ENCODE assay signal across 12 cellular contexts in genomic region chr4:26878729-26879415, GRCh38. TPM values are rescaled to one million over a fixed set of nuclear protein-coding genes. Genes with fewer than 3 reads are reported as not detected.
DNase-seq lines count a peak whose midpoint lies in the region; ATAC-seq, FAIRE-seq and TF ChIP-seq lines count a peak whose summit lies in the region.
"Had no signal": no experiment of that assay in that cellular context is flagged by ENCODE, and none has a peak within 500 bp of the region (broad histone marks: within the 10 kb centered on the region; RNA-seq: fewer than 3 reads in every experiment).

No MANE protein-coding gene starts in this region.

- H3K4me1 ChIP-seq in H1 (replicated peaks in 1 of 4; ENCODE audit: control insufficient read depth in 3 of 4, insufficient read depth in 4 of 4, low read length in 3 of 4) (no peaks in the 10 kb centered on the region), small intestine (ENCODE audit: control insufficient read depth in 2 of 2, insufficient read depth in 1 of 2, low read depth in 1 of 2, low read length in 1 of 2) (peaks cover 0 to 10% of the 10 kb centered on the region in 2 donors)

- no peaks in the 10 kb centered on the region for H3K36me3 ChIP-seq in H1 (ENCODE audit: control insufficient read depth in 2 of 4, insufficient read depth in 4 of 4, low read length in 3 of 4)
- H3K36me3 ChIP-seq in small intestine (ENCODE audit: control insufficient read depth in 2 of 2, insufficient read depth in 2 of 2, low read length in 2 of 2), result no peaks in the 10 kb centered on the region

- no peak overlapping the region for H2BK5ac ChIP-seq in H1 (ENCODE audit: low read depth, low read length)

- H4K8ac ChIP-seq in H1 (ENCODE audit: extremely low read depth, insufficient read depth, low read length), result peak overlapping the region; percentile 47; the same call in 1 of the 2 replicates

- H3K27ac ChIP-seq in H1 (ENCODE audit: low read depth, low read length), result no peak overlapping the region
- H3K27ac ChIP-seq in small intestine (ENCODE audit: low read depth in 1 of 2, low read length in 1 of 2), result peak overlapping the region; percentile 44 to 77
- H3K27ac ChIP-seq: SK-N-MC had no signal

- H3K27me3 ChIP-seq in H1 (replicated peaks in 1 of 4; ENCODE audit: control insufficient read depth in 3 of 4, extremely low read depth in 1 of 4, insufficient read depth in 3 of 4, low read length in 3 of 4) (no peaks in the 10 kb centered on the region), small intestine (ENCODE audit: control insufficient read depth in 2 of 2, insufficient read depth in 2 of 2, low read length in 2 of 2) (no peaks in the 10 kb centered on the region)

- H3K18ac ChIP-seq in H1 (ENCODE audit: extremely low read depth, low read length), result no peak overlapping the region

- no peaks in the 10 kb centered on the region for H3K23me2 ChIP-seq in H1 (ENCODE audit: low read depth, low read length)

- no peak overlapping the region for H2BK20ac ChIP-seq in H1 (ENCODE audit: low read length)

- H2AFZ ChIP-seq in H1 (ENCODE audit: low read length), result no peak overlapping the region

- intact Hi-C loops in activated CD4-positive, alpha-beta memory T cell treated with anti-CD3 and anti-CD28 coated beads for 36 hours (cut with micrococcal nuclease), result loop anchor here (1.0 to 5.0 kb wide), 7 partner anchors 7 to 797 kb away; no protein-coding TSS in a partner anchor

- H3K4me3 ChIP-seq in H1 (ENCODE audit: extremely low read depth in 1 of 4, insufficient read depth in 2 of 4, low read depth in 3 of 4, low read length in 4 of 4), result no peak overlapping the region
- H3K4me3 ChIP-seq in small intestine (ENCODE audit: low read depth in 1 of 2, low read length in 2 of 2), result no peak overlapping the region
- H3K4me3 ChIP-seq: SK-N-MC had no signal

- no peak overlapping the region for H2BK120ac ChIP-seq in H1 (replicated peaks; ENCODE audit: low read depth, low read length)

- H3K56ac ChIP-seq in H1 (replicated peaks; ENCODE audit: insufficient read length, low read depth, low read length), result no peak overlapping the region

- no peak for ATAC-seq in HG02970 (IDR thresholded peaks at IDR 0.05; ENCODE audit: low FRiP score, unreplicated experiment)

- no peaks in the 10 kb centered on the region for H3K79me1 ChIP-seq in H1 (ENCODE audit: low read depth, low read length)

- WGBS in H1 (ENCODE audit: extremely low coverage in 1 of 2, insufficient coverage in 1 of 2, insufficient read length in 1 of 2, insufficient replicate concordance in 2 of 2, low coverage in 1 of 2, low lambda C conversion rate in 2 of 2, missing lambda C conversion rate in 1 of 2), 2 experiments, result 90% methylated on average over 6 of the region's 6 CpGs; no CpG with 5 or more reads in 1 of the 2 experiments
- 70 to 78% (median 77%) methylated on average over 6 of the region's 6 CpGs for WGBS in small intestine, 3 donors

- TF ChIP-seq EP300 in H1 (IDR thresholded peaks at IDR 0.05; ENCODE audit: borderline replicate concordance in 1 of 2, low read depth in 2 of 2, low read length in 2 of 2), result no peak

- H3K79me2 ChIP-seq in H1 (ENCODE audit: control insufficient read depth in 1 of 2, insufficient read depth in 2 of 2, low read length in 2 of 2), result peaks cover 3 to 42% of the 10 kb centered on the region in 2 experiments; a peak in 2 of 4 replicates

- H3K9me3 ChIP-seq in H1 (ENCODE audit: insufficient read depth in 2 of 2, low read depth in 1 of 2, low read length in 1 of 2), result no peaks in the 10 kb centered on the region
- no peaks in the 10 kb centered on the region for H3K9me3 ChIP-seq in small intestine (ENCODE audit: control insufficient read depth, low read depth)

- no peak overlapping the region for H3K14ac ChIP-seq in H1 (ENCODE audit: insufficient read length)

- H3K23ac ChIP-seq in H1 (ENCODE audit: insufficient read length), result no peak overlapping the region

- TF ChIP-seq CTCF in H1 (IDR thresholded peaks at IDR 0.05; ENCODE audit: control extremely low read depth in 1 of 3, insufficient read depth in 1 of 3, low read depth in 1 of 3, low read length in 3 of 3), result no peak

- H3K9me3 Mint-ChIP-seq in activated CD4-positive, alpha-beta memory T cell treated with anti-CD3 and anti-CD28 coated beads for 36 hours, result no peaks in the 10 kb centered on the region

- no peak overlapping the region for H2BK15ac ChIP-seq in H1 (ENCODE audit: low read length)

- no peak for TF ChIP-seq POLR2A in H1 (IDR thresholded peaks at IDR 0.05; ENCODE audit: control extremely low read depth in 1 of 2, low read depth in 2 of 2, low read length in 2 of 2)

- CTCF ChIA-PET in activated CD4-positive, alpha-beta memory T cell treated with anti-CD3 and anti-CD28 coated beads for 36 hours (lab: Charles Lee), result interaction anchor here (1.3 kb wide), 1 partner anchor 18 kb away, joined by 4 read pairs; the partner anchor contains the start of gene STIM2
- CTCF ChIA-PET in H1 (lab: Charles Lee; ENCODE audit: partially characterized antibody), result no interaction called here

- FAIRE-seq in H1 (lab: Jason Lieb, UNC) (no peak), small intestine (lab: Jason Lieb, UNC) (no peak)
- FAIRE-seq: kidney had no signal

- H3K4me3 Mint-ChIP-seq in activated CD4-positive, alpha-beta memory T cell treated with anti-CD3 and anti-CD28 coated beads for 36 hours, result peak overlapping the region; percentile 60

- H3K27ac Mint-ChIP-seq in activated CD4-positive, alpha-beta memory T cell treated with anti-CD3 and anti-CD28 coated beads for 36 hours, result peak overlapping the region; percentile 99
- H3K27ac Mint-ChIP-seq: progenitor cell of endocrine pancreas had no signal

- H4K5ac ChIP-seq in H1 (ENCODE audit: insufficient read length, low read depth, low read length), result no peak overlapping the region

- no peak overlapping the region for H3K9ac ChIP-seq in H1 (replicated peaks in 1 of 4; ENCODE audit: extremely low read depth in 1 of 4, low read depth in 3 of 4, low read length in 3 of 4)

- peaks cover 0 to under 1% of the 10 kb centered on the region in 2 experiments for H4K20me1 ChIP-seq in H1 (replicated peaks in 1 of 2; ENCODE audit: control insufficient read depth in 1 of 2, insufficient read depth in 2 of 2, low read length in 2 of 2)

- peaks cover 73% of the 10 kb centered on the region for H3K4me1 Mint-ChIP-seq in activated CD4-positive, alpha-beta memory T cell treated with anti-CD3 and anti-CD28 coated beads for 36 hours (ENCODE audit: low read depth)

- no peak overlapping the region for H3K4ac ChIP-seq in H1 (replicated peaks; ENCODE audit: insufficient read length, low read depth, low read length)

- TF ChIP-seq RAD21 in H1 (IDR thresholded peaks at IDR 0.05 in 1 of 2, conservative IDR thresholded peaks at IDR 0.05 in 1 of 2; ENCODE audit: low read depth in 2 of 2, low read length in 2 of 2), result no peak

- POLR2A ChIA-PET in activated CD4-positive, alpha-beta memory T cell treated with anti-CD3 and anti-CD28 coated beads for 36 hours (lab: Charles Lee), result interaction anchor here (1.2 to 2.2 kb wide), 2 partner anchors 16 to 18 kb away, joined by 3 to 9 read pairs; partner anchors contain the start of gene STIM2
- POLR2A ChIA-PET in H1 (lab: Charles Lee; ENCODE audit: partially characterized antibody), result no interaction called here

- DNase-seq in SKM-1 treated with dmso at 0.1 percent for 144 hours (lab: John Stamatoyannopoulos, UW; ENCODE audit: unreplicated experiment), result peak; percentile 13
- DNase-seq in SKM-1 (lab: John Stamatoyannopoulos, UW; ENCODE audit: unreplicated experiment), result no peak
- DNase-seq in activated CD4-positive, alpha-beta memory T cell treated with anti-CD3 and anti-CD28 coated beads for 36 hours, result peak; percentile 47
- DNase-seq in H1 (ENCODE audit: low read depth in 1 of 2, low spot score in 2 of 2), result no peak
- DNase-seq in small intestine, result no peak
- DNase-seq in NCI-H2107 (lab: John Stamatoyannopoulos, UW), result no peak
- no peak for DNase-seq in A172 (ENCODE audit: low spot score)
- DNase-seq: GDM1, kidney had no signal

- no peak overlapping the region for H3K4me2 ChIP-seq in H1 (ENCODE audit: insufficient read depth in 1 of 2, low read depth in 2 of 2, low read length in 2 of 2)

- H3K27me3 Mint-ChIP-seq in activated CD4-positive, alpha-beta memory T cell treated with anti-CD3 and anti-CD28 coated beads for 36 hours, result no peaks in the 10 kb centered on the region
- H3K27me3 Mint-ChIP-seq: progenitor cell of endocrine pancreas had no signal

- H2BK12ac ChIP-seq in H1 (ENCODE audit: low read depth, low read length), result no peak overlapping the region

- H2AK5ac ChIP-seq in H1 (ENCODE audit: low read depth, low read length), result no peak overlapping the region

- no peak overlapping the region for H4K91ac ChIP-seq in H1 (replicated peaks; ENCODE audit: insufficient read length, low read length)

- H3K36me3 Mint-ChIP-seq in activated CD4-positive, alpha-beta memory T cell treated with anti-CD3 and anti-CD28 coated beads for 36 hours, result peaks cover 10% of the 10 kb centered on the region

TF ChIP-seq in H1, 55 proteins besides CTCF, POLR2A, EP300 and RAD21 (continues in another document):
- TF ChIP-seq RXRA (IDR thresholded peaks at IDR 0.05; ENCODE audit: insufficient read depth, low read depth, low read length) (no peak), TAF7 (optimal IDR thresholded peaks at IDR 0.05; ENCODE audit: borderline replicate concordance, low read depth, low read length) (no peak), TBP (IDR thresholded peaks at IDR 0.05; ENCODE audit: low read depth, low read length) (no peak), ATF3 (IDR thresholded peaks at IDR 0.05; ENCODE audit: insufficient read depth, low read depth, low read length) (no peak), YY1 (IDR thresholded peaks at IDR 0.05; ENCODE audit: low read depth, low read length) (no peak), PHF8 (conservative IDR thresholded peaks at IDR 0.05; ENCODE audit: low read depth, low read length) (no peak), GABPA (IDR thresholded peaks at IDR 0.05; ENCODE audit: borderline replicate concordance, insufficient read depth, low read length) (no peak)

RNA-seq across cellular contexts. Expression of gene STIM2, which starts 18.2 kb away (rescaled TPM):
- total RNA-seq in activated CD4-positive, alpha-beta memory T cell treated with anti-CD3 and anti-CD28 coated beads for 36 hours, result 10 to 100 TPM; 37.8 to 40.6 TPM
- total RNA-seq in H1 (2021; fragmentation: NEBNext Ultra II Directional; extraction: Animal tissue kit (Norgen Biotek cat#: 25700)), result 20.1 and 22.9 TPM in 2 replicates
- polyA plus RNA-seq in H1 (2011; rRNA removed) (23.0 and 24.3 TPM in 2 replicates), small intestine (10 to 100 TPM in 2 of 3 donors, 1 to 10 TPM in 1; 7.6 to 17.4 (median 14.1) TPM)
- 17.4 TPM for polyA plus RNA-seq in H1 (2011; cell fraction: cytosol; rRNA removed)
- polyA plus RNA-seq in H1 (2011; cell fraction: nucleus; rRNA removed), result 37.3 TPM
- polyA plus RNA-seq in H1 (2012, experiment 1 of 2), result 11.1 to 19.0 TPM (median 14.0 TPM) in 4 replicates
- 7.1 TPM for polyA plus RNA-seq in H1 (2012, experiment 2 of 2)
- polyA plus RNA-seq in H1 (2013, experiment 1 of 2), result 40.1 TPM
- polyA plus RNA-seq in H1 (2013, experiment 2 of 2), result 40.7 TPM
- polyA minus RNA-seq in H1 (2011; rRNA and poly(A)+ RNA removed), result 21.0 and 22.3 TPM in 2 replicates
- polyA minus RNA-seq in H1 (2011; cell fraction: cytosol; rRNA and poly(A)+ RNA removed), result 14.5 TPM
- polyA minus RNA-seq in H1 (2011; cell fraction: nucleus; rRNA and poly(A)+ RNA removed), result 31.1 TPM
- 10.0 and 12.4 TPM in 2 replicates for total RNA-seq in A172 (2014; rRNA removed; shearing (Covaris generic))

Comparison
In these comparisons a context has a peak if more than half of its experiments do, and no peak if none do; other contexts are left out.
1. DNase-seq: peak in SKM-1 treated with dmso at 0.1 percent for 144 hours (single experiment) and activated CD4-positive, alpha-beta memory T cell treated with anti-CD3 and anti-CD28 coated beads for 36 hours (single experiment); none in SKM-1 (single experiment), H1 (0 of 2), small intestine (single experiment), NCI-H2107 (single experiment) and A172 (single experiment).